ENCODE assay signal across 19 cellular contexts in genomic region chr15:89125038-89125826, GRCh38. TPM values are rescaled to one million over a fixed set of nuclear protein-coding genes. Genes with fewer than 3 reads are reported as not detected.
DNase-seq lines count a peak whose midpoint lies in the region; ATAC-seq and TF ChIP-seq lines count a peak whose summit lies in the region.
"Had no signal": no experiment of that assay in that cellular context is flagged by ENCODE, and none has a peak within 500 bp of the region (broad histone marks: within the 10 kb centered on the region; RNA-seq: fewer than 3 reads in every experiment).

No MANE protein-coding gene starts in this region.

- no peak for TF ChIP-seq POLR2A in body of pancreas (IDR thresholded peaks at IDR 0.05)
- peak; percentile 34 for TF ChIP-seq POLR2A in right lobe of liver (IDR thresholded peaks at IDR 0.05)
- TF ChIP-seq POLR2A in stomach (IDR thresholded peaks at IDR 0.05), result no peak

- DNase-seq in HuH-7 (ENCODE audit: low spot score) (peak; percentile 60), body of pancreas (peak; percentile 65 to 75 (median 74)), right lobe of liver (peak; percentile 63 to 80 (median 77)), stomach (peak; percentile 56), NCI-H226 (no peak), MG63 (no peak)
- no peak for DNase-seq in activated CD4-positive, alpha-beta T cell treated with anti-CD3 and anti-CD28 coated beads for 4 hours
- DNase-seq: activated CD4-positive, alpha-beta T cell treated with anti-CD3 and anti-CD28 coated beads, Interleukin-2, amount 10 ng/mL, durations not matched to agents 24 days and 14 days; activated CD8-positive, alpha-beta memory T cell treated with anti-CD3 and anti-CD28 coated beads, Interleukin-2, amount 50 U/mL, for 4 hours; activated gamma-delta T cell treated with Interleukin-2 at 50 U/mL for 16 hours; COR-L47; hippocampal formation; kidney; NCI-H1048; NCI-H2029; right cardiac atrium had no signal

- H3K27me3 ChIP-seq in body of pancreas (no peaks in the 10 kb centered on the region), right lobe of liver (no peaks in the 10 kb centered on the region), stomach (no peaks in the 10 kb centered on the region), MG63 (no peaks in the 10 kb centered on the region)

- H3K27ac ChIP-seq in body of pancreas, result peak overlapping the region; percentile 93 to 98 (median 93)
- H3K27ac ChIP-seq in right lobe of liver, result peak overlapping the region; percentile 79 to 92 (median 91)
- peak overlapping the region; percentile 73 to 95 (median 83) for H3K27ac ChIP-seq in stomach
- H3K27ac ChIP-seq: RWPE1 had no signal

- no peak for TF ChIP-seq EP300 in stomach (IDR thresholded peaks at IDR 0.05)

- ATAC-seq in body of pancreas, result peak; percentile 69
- peak; percentile 34 to 65 (median 54) for ATAC-seq in right lobe of liver
- ATAC-seq: K562 had no signal

- no peaks in the 10 kb centered on the region for H3K36me3 ChIP-seq in body of pancreas (replicated peaks in 1 of 2; ENCODE audit: insufficient read depth in 1 of 2, low read depth in 2 of 2)
- peaks cover 0 to 16% (median 0%) of the 10 kb centered on the region in 4 donors for H3K36me3 ChIP-seq in right lobe of liver
- H3K36me3 ChIP-seq in stomach, result peaks cover 23 to 73% (median 47%) of the 10 kb centered on the region in 4 donors
- peaks cover 20% of the 10 kb centered on the region for H3K36me3 ChIP-seq in MG63

- H3K4me1 ChIP-seq in body of pancreas (peaks cover 99% of the 10 kb centered on the region), right lobe of liver (peaks cover 0 to 81% (median 32%) of the 10 kb centered on the region in 4 donors), stomach (peaks cover 62 to 94% (median 78%) of the 10 kb centered on the region in 4 donors)

- H3K4me3 ChIP-seq in body of pancreas, result no peak overlapping the region
- no peak overlapping the region for H3K4me3 ChIP-seq in right lobe of liver
- H3K4me3 ChIP-seq in stomach, result no peak overlapping the region
- H3K4me3 ChIP-seq in MG63, result no peak overlapping the region
- H3K4me3 ChIP-seq: K562, thoracic aorta had no signal

- peak in 3 of 7 experiments; percentile 3 to 32 (median 7) for TF ChIP-seq CTCF in body of pancreas (IDR thresholded peaks at IDR 0.05)
- TF ChIP-seq CTCF in right lobe of liver (IDR thresholded peaks at IDR 0.05), result peak in 1 of 4 donors; percentile 4
- TF ChIP-seq CTCF in stomach (IDR thresholded peaks at IDR 0.05), result peak in 1 of 7 experiments; percentile 5

- WGBS in body of pancreas, 2 donors, result 21 to 27% methylated on average over 5 to 6 of the region's 6 CpGs
- WGBS in right lobe of liver (ENCODE audit: insufficient coverage, low coverage, low lambda C conversion rate, missing lambda C conversion rate), result 26% methylated on average over 5 of the region's 6 CpGs
- WGBS in stomach, 5 donors, result 38 to 74% (median 57%) methylated on average over 6 of the region's 6 CpGs

- intact Hi-C loops in body of pancreas (cut with DNase I), result no loop called here
- intact Hi-C loops in right lobe of liver (cut with DNase I), result no loop called here
- intact Hi-C loops in stomach (cut with DNase I; ENCODE audit: low total_unique reads), result no loop called here

- H3K9me3 ChIP-seq in body of pancreas, result no peaks in the 10 kb centered on the region
- H3K9me3 ChIP-seq in right lobe of liver, result no peaks in the 10 kb centered on the region
- H3K9me3 ChIP-seq in stomach, result no peaks in the 10 kb centered on the region
- H3K9me3 ChIP-seq in MG63, result no peaks in the 10 kb centered on the region
- H3K9me3 ChIP-seq: thoracic aorta had no signal

RNA-seq across cellular contexts. Expression of gene ABHD2, which starts 37.0 kb away (rescaled TPM):
- 100 to 1,000 TPM in 1 of 2 donors, 10 to 100 TPM in 1; 50.8 to 136 TPM for total RNA-seq in body of pancreas
- 100 to 1,000 TPM; 136 to 392 (median 315) TPM for total RNA-seq in right lobe of liver
- 100 to 1,000 TPM in 4 of 5 donors, 10 to 100 TPM in 1; 16.5 to 192 (median 148) TPM for total RNA-seq in stomach
- 10 to 100 TPM in 1 of 3 donors, 1 to 10 TPM in 2; 5.1 to 16.9 (median 8.9) TPM for polyA plus RNA-seq in stomach
- 9.5 and 18.3 TPM in 2 replicates for total RNA-seq in MG63 (2014; rRNA removed; shearing (Covaris generic); ENCODE audit: low replicate concordance)

Comparison
In these comparisons a context has a peak if more than half of its experiments do, and no peak if none do; other contexts are left out.
1. DNase-seq: peak in HuH-7 (single experiment), body of pancreas (4 of 4), right lobe of liver (3 of 3) and stomach (single experiment); none in NCI-H226 (single experiment), activated CD4-positive, alpha-beta T cell treated with anti-CD3 and anti-CD28 coated beads for 4 hours (0 of 2) and MG63 (single experiment).
2. Peak in every context shown above with its lines, with median percentiles within 50 percentile points of each other: H3K27ac ChIP-seq.